Comparison of ENCODE assay signal across 19 cellular contexts in the genomic region with DNA sequence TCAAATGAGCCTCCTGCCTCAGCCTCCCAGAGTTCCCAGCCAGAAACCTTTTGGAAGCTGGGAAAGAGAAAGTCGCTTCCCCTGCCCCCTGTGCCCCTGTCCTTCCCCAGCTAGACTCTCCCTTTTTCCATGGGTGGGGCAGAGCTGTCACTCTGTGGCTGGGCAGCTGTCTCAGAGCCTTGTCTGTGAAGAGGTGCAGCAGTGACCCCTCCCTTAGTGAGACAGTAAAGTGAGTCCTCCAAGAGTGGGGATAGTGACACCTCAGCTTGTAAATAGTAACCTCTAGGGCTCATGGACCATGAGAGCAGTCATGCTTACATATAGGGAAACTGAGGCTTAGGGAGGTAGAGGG.
"Had no signal": no experiment of that assay in that cellular context is flagged by ENCODE, and none has a peak within 500 bp of the region (broad histone marks: within the 10 kb centered on the region; RNA-seq: fewer than 3 reads in every experiment).

No MANE protein-coding gene starts in this region.

- H3K27ac ChIP-seq: heart left ventricle, spleen had no signal

- FAIRE-seq: frontal cortex, islet of Langerhans, TTC549 had no signal

- H3K9me3 ChIP-seq: heart left ventricle, spleen, stomach had no signal

- H3K27me3 ChIP-seq: heart left ventricle, spleen, stomach had no signal

- ATAC-seq: activated CD8-positive, alpha-beta T cell treated with anti-CD3 and anti-CD28 coated beads, Interleukin-2, amount 10 ng/mL, durations not matched to agents 7 days and 5 days; activated naive CD4-positive, alpha-beta T cell treated with anti-CD3 and anti-CD28 coated beads, Interleukin-2, amount 50 U/mL, for 72 hours; activated T-cell treated with anti-CD3 and anti-CD28 coated beads, Interleukin-2, amount 50 U/mL, for 72 hours; heart left ventricle; natural killer cell treated with Interleukin-12 subunit alpha and Interleukin-12 subunit beta and Interleukin-15 and Interleukin-18, amount 100 ng/mL, for 72 hours; right cardiac atrium had no signal

- DNase-seq: activated B cell treated with CpG ODN at 0.5 μM for 24 hours; activated CD4-positive, alpha-beta T cell treated with anti-CD3 and anti-CD28 coated beads for 48 hours; activated CD8-positive, alpha-beta memory T cell treated with anti-CD3 and anti-CD28 coated beads, Interleukin-2, amount 50 U/mL, for 4 hours; activated CD8-positive, alpha-beta T cell treated with anti-CD3 and anti-CD28 coated beads, Interleukin-2, amount 10 ng/mL, durations not matched to agents 7 days and 5 days; activated gamma-delta T cell; activated T-cell treated with anti-CD3 and anti-CD28 coated beads, Interleukin-2, amount 50 U/mL, for 72 hours; amygdala; effector memory CD4-positive, alpha-beta T cell; mammary epithelial cell; occipital lobe; right cardiac atrium; stomach had no signal

- H3K4me3 ChIP-seq: heart left ventricle, spleen, stomach had no signal
